ENCODE assay signal across 8 cellular contexts in the genomic region with DNA sequence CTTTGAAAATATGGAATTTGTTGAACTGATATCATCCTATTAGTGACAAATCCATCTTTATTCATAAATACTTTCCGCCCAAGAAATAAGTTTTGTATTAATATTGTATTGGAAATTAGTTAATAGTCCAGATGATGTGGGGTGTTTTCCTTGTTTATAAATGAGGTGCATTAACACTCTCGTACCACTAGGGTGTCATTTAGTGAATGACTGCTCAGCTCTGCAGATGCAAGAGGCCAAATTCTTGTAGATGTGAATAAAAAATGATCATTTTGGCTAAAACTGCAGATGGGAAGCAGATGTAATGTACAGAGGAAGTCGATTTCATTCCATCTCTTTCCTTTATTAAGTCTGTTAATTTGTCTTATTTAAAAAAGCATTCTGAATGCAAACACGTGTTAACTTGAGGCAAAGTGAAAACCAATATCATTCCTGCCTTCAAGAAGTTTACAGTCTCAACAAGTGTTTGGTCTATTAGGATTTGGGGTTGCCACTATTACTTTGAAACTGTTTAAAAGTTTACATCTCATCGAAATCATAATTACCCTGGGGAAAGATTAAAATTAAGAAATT.
DNase-seq lines count a peak whose midpoint lies in the region; ATAC-seq and TF ChIP-seq lines count a peak whose summit lies in the region.

No MANE protein-coding gene starts in this region.

- CTCF ChIA-PET in HEK293T (lab: Yijun Ruan, JAX): interaction anchor here (0.8 kb wide), 1 partner anchor 43 kb away, joined by 3 read pairs; no protein-coding TSS in a partner anchor

- peak; percentile 29 for ATAC-seq in HG02798 (IDR thresholded peaks at IDR 0.05; ENCODE audit: poor library complexity, unreplicated experiment)
- no peak for ATAC-seq in HG02885 (IDR thresholded peaks at IDR 0.05; ENCODE audit: poor library complexity, unreplicated experiment)
- ATAC-seq in GM21515 (IDR thresholded peaks at IDR 0.05; ENCODE audit: unreplicated experiment): no peak
- ATAC-seq in HG03039 (IDR thresholded peaks at IDR 0.05; ENCODE audit: unreplicated experiment): no peak

- POLR2A ChIA-PET in HEK293T (lab: Yijun Ruan, JAX): no interaction called here

- DNase-seq in DMS53 treated with DMSO at 0.1 percent for 48 hours (lab: John Stamatoyannopoulos, UW; ENCODE audit: unreplicated experiment): peak; percentile 35
- peak; percentile 30 for DNase-seq in astrocyte of the hippocampus (ENCODE audit: low read depth, low spot score)
- DNase-seq in myocyte (ENCODE audit: low read depth): peak; percentile 26
- DNase-seq in HEK293T (ENCODE audit: extremely low spot score): no peak

TF ChIP-seq in HEK293T, 16 proteins besides CTCF, POLR2A, EP300 and RAD21:
- TF ChIP-seq FOXM1 (IDR thresholded peaks at IDR 0.05; ENCODE audit: borderline replicate concordance) (no peak), FOXA1 (IDR thresholded peaks at IDR 0.05) (no peak), LEF1 (IDR thresholded peaks at IDR 0.05; ENCODE audit: borderline replicate concordance) (no peak), ELF4 (IDR thresholded peaks at IDR 0.05) (no peak), CTBP1 (IDR thresholded peaks at IDR 0.05; ENCODE audit: borderline replicate concordance) (no peak), HDGF (IDR thresholded peaks at IDR 0.05; ENCODE audit: borderline replicate concordance) (no peak), TARDBP (IDR thresholded peaks at IDR 0.05) (no peak), FOXK2 (IDR thresholded peaks at IDR 0.05) (no peak)
